ENCODE assay signal across 8 cellular contexts in genomic region chr2:147844691-147845607, GRCh38. TPM values are rescaled to one million over a fixed set of nuclear protein-coding genes. Genes with fewer than 3 reads are reported as not detected.
A peak's percentile ranks its signal among the peaks of the same experiment; 100 is the strongest.
DNase-seq lines count a peak whose midpoint lies in the region; ATAC-seq, FAIRE-seq and TF ChIP-seq lines count a peak whose summit lies in the region.

Gene ACVR2A (plus strand): TSS chr2:147845029. CDS start chr2:147845153, 124 bp downstream.

- CTCF ChIA-PET in activated CD8-positive, alpha-beta T cell treated with anti-CD3 and anti-CD28 coated beads, Interleukin-2, amount 10 ng/mL, durations not matched to agents 7 days and 5 days (lab: Charles Lee): interaction anchor here (2.2 kb wide), 1 partner anchor 66 kb away, joined by 5 read pairs; no protein-coding TSS in a partner anchor

- peaks cover 2% of the 10 kb centered on the region for H3K36me3 Mint-ChIP-seq in activated CD8-positive, alpha-beta T cell treated with anti-CD3 and anti-CD28 coated beads, Interleukin-2, amount 10 ng/mL, durations not matched to agents 7 days and 5 days (ENCODE audit: low read depth)
- H3K36me3 Mint-ChIP-seq in endodermal cell (ENCODE audit: low read depth): no peaks in the 10 kb centered on the region

- H3K36me3 ChIP-seq in endodermal cell (ENCODE audit: control insufficient read depth, insufficient read depth, low read length) (no peaks in the 10 kb centered on the region), mesodermal cell (ENCODE audit: control insufficient read depth, insufficient read depth, low read length) (no peaks in the 10 kb centered on the region)

- H3K27me3 ChIP-seq in endodermal cell (ENCODE audit: control insufficient read depth, insufficient read depth, low read length, poor library complexity, severe bottlenecking): no peaks in the 10 kb centered on the region

- peaks cover 30% of the 10 kb centered on the region for H3K4me1 Mint-ChIP-seq in activated CD8-positive, alpha-beta T cell treated with anti-CD3 and anti-CD28 coated beads, Interleukin-2, amount 10 ng/mL, durations not matched to agents 7 days and 5 days (ENCODE audit: low read depth)
- H3K4me1 Mint-ChIP-seq in endodermal cell: peaks cover 28% of the 10 kb centered on the region

- DNase-seq in 8988T (peak; percentile 39), GM18507 (ENCODE audit: extremely low spot score, insufficient read length, low read depth) (no peak), NCI-H2196 treated with DMSO at 0.1 percent for 48 hours (lab: John Stamatoyannopoulos, UW; ENCODE audit: unreplicated experiment) (peak; percentile 58), endodermal cell (peak; percentile 82)
- DNase-seq in activated CD8-positive, alpha-beta T cell treated with anti-CD3 and anti-CD28 coated beads, Interleukin-2, amount 10 ng/mL, durations not matched to agents 7 days and 5 days: peak; percentile 57
- DNase-seq in stimulated activated CD8-positive, alpha-beta memory T cell treated with anti-CD3 and anti-CD28 coated beads, Interleukin-7, amount 100 ng/mL, for 24 hours (ENCODE audit: low read depth): peak; percentile 9

- peak; percentile 39 for ATAC-seq in HG02970 (IDR thresholded peaks at IDR 0.05; ENCODE audit: low FRiP score, unreplicated experiment)
- peak; percentile 40 for ATAC-seq in activated CD8-positive, alpha-beta T cell treated with anti-CD3 and anti-CD28 coated beads, Interleukin-2, amount 10 ng/mL, durations not matched to agents 7 days and 5 days

- peak within 1 kb of the TSS; percentile 99 for H3K27ac ChIP-seq in endodermal cell (ENCODE audit: low read depth, low read length)
- H3K27ac ChIP-seq in mesodermal cell (ENCODE audit: low read depth, low read length, severe bottlenecking): peak within 1 kb of the TSS; percentile 98

- H3K9me3 ChIP-seq in endodermal cell (ENCODE audit: control insufficient read depth, low read length) (no peaks in the 10 kb centered on the region), mesodermal cell (ENCODE audit: control insufficient read depth, low read length) (no peaks in the 10 kb centered on the region)

- peak within 1 kb of the TSS; percentile 89 for H3K9ac ChIP-seq in endodermal cell (ENCODE audit: extremely low read depth, low read length, poor library complexity, severe bottlenecking)

- WGBS in endodermal cell (ENCODE audit: insufficient coverage in 1 of 2, insufficient read length in 1 of 2), 2 experiments: 0% methylated on average over 8 to 51 of the region's 55 CpGs
- 1% methylated on average over 29 to 42 of the region's 55 CpGs for WGBS in mesodermal cell (ENCODE audit: insufficient coverage in 2 of 2), 2 experiments

- FAIRE-seq in GM18507 (lab: Jason Lieb, UNC): peak; percentile 79

- H3K4me1 ChIP-seq in endodermal cell (ENCODE audit: control insufficient read depth, insufficient read depth, low read length) (no peaks in the 10 kb centered on the region), mesodermal cell (ENCODE audit: control insufficient read depth, insufficient read depth, low read length, poor library complexity, severe bottlenecking) (no peaks in the 10 kb centered on the region)

- POLR2A ChIA-PET in activated CD8-positive, alpha-beta T cell treated with anti-CD3 and anti-CD28 coated beads, Interleukin-2, amount 10 ng/mL, durations not matched to agents 7 days and 5 days (lab: Charles Lee): interaction anchor here (0.6 kb wide), 1 partner anchor 11 kb away, joined by 3 read pairs; no protein-coding TSS in a partner anchor

- peaks cover 63% of the 10 kb centered on the region for H3K27me3 Mint-ChIP-seq in activated CD8-positive, alpha-beta T cell treated with anti-CD3 and anti-CD28 coated beads, Interleukin-2, amount 10 ng/mL, durations not matched to agents 7 days and 5 days (ENCODE audit: low read depth)
- peaks cover 15% of the 10 kb centered on the region for H3K27me3 Mint-ChIP-seq in endodermal cell (ENCODE audit: insufficient read depth)

- H3K4me3 ChIP-seq in endodermal cell (ENCODE audit: low read length) (peak within 1 kb of the TSS; percentile 99), mesodermal cell (ENCODE audit: extremely low read depth, insufficient read depth, low read length, poor library complexity, severe bottlenecking) (peak within 1 kb of the TSS; percentile 65)

- TF ChIP-seq CTCF in endodermal cell (conservative IDR thresholded peaks at IDR 0.05): no peak

- H3K4me3 Mint-ChIP-seq in activated CD8-positive, alpha-beta T cell treated with anti-CD3 and anti-CD28 coated beads, Interleukin-2, amount 10 ng/mL, durations not matched to agents 7 days and 5 days: peak within 1 kb of the TSS; percentile 86
- H3K4me3 Mint-ChIP-seq in endodermal cell: peak within 1 kb of the TSS; percentile 94

- H3K27ac Mint-ChIP-seq in activated CD8-positive, alpha-beta T cell treated with anti-CD3 and anti-CD28 coated beads, Interleukin-2, amount 10 ng/mL, durations not matched to agents 7 days and 5 days: peak within 1 kb of the TSS; percentile 78
- peak within 1 kb of the TSS; percentile 95 for H3K27ac Mint-ChIP-seq in endodermal cell

- no peaks in the 10 kb centered on the region for H3K9me3 Mint-ChIP-seq in activated CD8-positive, alpha-beta T cell treated with anti-CD3 and anti-CD28 coated beads, Interleukin-2, amount 10 ng/mL, durations not matched to agents 7 days and 5 days (ENCODE audit: insufficient read depth)
- no peaks in the 10 kb centered on the region for H3K9me3 Mint-ChIP-seq in endodermal cell

RNA-seq across cellular contexts. Expression of gene ACVR2A, which starts in this region (rescaled TPM):
- total RNA-seq in activated CD8-positive, alpha-beta T cell treated with anti-CD3 and anti-CD28 coated beads, Interleukin-2, amount 10 ng/mL, durations not matched to agents 7 days and 5 days: 1 to 10 TPM; 1.4 to 1.7 TPM
- total RNA-seq in endodermal cell: 10 to 100 TPM; 19.9 to 24.1 TPM
- polyA plus RNA-seq in endodermal cell (2013, experiment 1 of 2): 24.6 TPM
- polyA plus RNA-seq in endodermal cell (2013, experiment 2 of 2): 17.5 TPM
- polyA plus RNA-seq in mesodermal cell (2013, experiment 1 of 2): 9.2 TPM
- 8.9 TPM for polyA plus RNA-seq in mesodermal cell (2013, experiment 2 of 2)

Comparison
In these comparisons a context has a peak if more than half of its experiments do, and no peak if none do; other contexts are left out.
1. RNA of gene ACVR2A (total RNA-seq): 19.9 to 24.1 TPM in endodermal cell; 1.4 to 1.7 TPM in activated CD8-positive, alpha-beta T cell treated with anti-CD3 and anti-CD28 coated beads, Interleukin-2, amount 10 ng/mL, durations not matched to agents 7 days and 5 days; every median in the first group is over 4 times any median in the second.